In the genomic region with DNA sequence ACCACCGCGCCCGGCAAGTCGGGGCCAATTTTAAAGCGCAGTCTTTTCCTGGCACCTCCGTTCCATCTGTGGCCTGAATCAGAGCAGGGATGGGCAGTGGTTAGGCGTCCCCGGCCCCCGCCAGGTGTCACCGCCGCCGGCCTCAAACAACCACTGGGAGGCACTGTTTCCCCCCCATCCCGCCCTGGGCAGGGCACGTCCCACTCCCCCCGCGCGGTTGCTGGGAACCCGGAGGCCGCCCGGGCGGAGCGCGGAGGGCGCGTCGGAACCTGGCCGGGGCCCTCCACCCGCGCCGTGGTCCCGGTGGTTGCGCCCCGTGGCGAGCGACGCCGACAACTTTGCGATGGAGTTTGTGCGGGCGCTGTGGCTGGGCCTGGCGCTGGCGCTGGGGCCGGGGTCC, we compare ENCODE assay signal across 1 cellular context.
A peak's percentile ranks its signal among the peaks of the same experiment; 100 is the strongest.
TF ChIP-seq lines count a peak whose summit lies in the region.

A gene with protein sequence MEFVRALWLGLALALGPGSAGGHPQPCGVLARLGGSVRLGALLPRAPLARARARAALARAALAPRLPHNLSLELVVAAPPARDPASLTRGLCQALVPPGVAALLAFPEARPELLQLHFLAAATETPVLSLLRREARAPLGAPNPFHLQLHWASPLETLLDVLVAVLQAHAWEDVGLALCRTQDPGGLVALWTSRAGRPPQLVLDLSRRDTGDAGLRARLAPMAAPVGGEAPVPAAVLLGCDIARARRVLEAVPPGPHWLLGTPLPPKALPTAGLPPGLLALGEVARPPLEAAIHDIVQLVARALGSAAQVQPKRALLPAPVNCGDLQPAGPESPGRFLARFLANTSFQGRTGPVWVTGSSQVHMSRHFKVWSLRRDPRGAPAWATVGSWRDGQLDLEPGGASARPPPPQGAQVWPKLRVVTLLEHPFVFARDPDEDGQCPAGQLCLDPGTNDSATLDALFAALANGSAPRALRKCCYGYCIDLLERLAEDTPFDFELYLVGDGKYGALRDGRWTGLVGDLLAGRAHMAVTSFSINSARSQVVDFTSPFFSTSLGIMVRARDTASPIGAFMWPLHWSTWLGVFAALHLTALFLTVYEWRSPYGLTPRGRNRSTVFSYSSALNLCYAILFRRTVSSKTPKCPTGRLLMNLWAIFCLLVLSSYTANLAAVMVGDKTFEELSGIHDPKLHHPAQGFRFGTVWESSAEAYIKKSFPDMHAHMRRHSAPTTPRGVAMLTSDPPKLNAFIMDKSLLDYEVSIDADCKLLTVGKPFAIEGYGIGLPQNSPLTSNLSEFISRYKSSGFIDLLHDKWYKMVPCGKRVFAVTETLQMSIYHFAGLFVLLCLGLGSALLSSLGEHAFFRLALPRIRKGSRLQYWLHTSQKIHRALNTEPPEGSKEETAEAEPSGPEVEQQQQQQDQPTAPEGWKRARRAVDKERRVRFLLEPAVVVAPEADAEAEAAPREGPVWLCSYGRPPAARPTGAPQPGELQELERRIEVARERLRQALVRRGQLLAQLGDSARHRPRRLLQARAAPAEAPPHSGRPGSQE (plus strand): TSS at position 325 of the 400 bp plus-strand sequence. CDS start 19 bp downstream, at position 344.

TF ChIP-seq in K562, 482 proteins besides CTCF, POLR2A, EP300 and RAD21 (continued from another document and continues in another):
- TF ChIP-seq MTA3 (IDR thresholded peaks at IDR 0.05; ENCODE audit: borderline replicate concordance) (0 out of 2 replicates have a peak, but pooled peaks have one; percentile 15), ZKSCAN1 (IDR thresholded peaks at IDR 0.05; ENCODE audit: low read depth, low read length) (no peak), ZBTB34 (CRISPR knock-in tag; IDR thresholded peaks at IDR 0.05) (no peak), ZNF124 (CRISPR knock-in tag; IDR thresholded peaks at IDR 0.05) (no peak), SRSF9 (IDR thresholded peaks at IDR 0.05; ENCODE audit: borderline replicate concordance, low read depth, low read length) (no peak), RBM15 (IDR thresholded peaks at IDR 0.05; ENCODE audit: insufficient read depth, low read length) (no peak), ZNF583 (CRISPR knock-in tag; IDR thresholded peaks at IDR 0.05) (no peak), MCM7 (IDR thresholded peaks at IDR 0.05) (no peak), ZNF239 (CRISPR knock-in tag; IDR thresholded peaks at IDR 0.05) (no peak), WHSC1 (IDR thresholded peaks at IDR 0.05; ENCODE audit: low read length) (no peak), SMC3 (conservative IDR thresholded peaks at IDR 0.05; ENCODE audit: insufficient read depth, low read depth, low read length) (no peak; the same call in 1 of the 2 replicates), HDAC1 (IDR thresholded peaks at IDR 0.05) (no peak), ZNF143 (CRISPR knock-in tag; IDR thresholded peaks at IDR 0.05) (no peak), EZH2 (IDR thresholded peaks at IDR 0.05; ENCODE audit: borderline replicate concordance, low read depth, low read length) (no peak), DNMT1 (IDR thresholded peaks at IDR 0.05) (no peak), KDM1A (IDR thresholded peaks at IDR 0.05) (peak in 1 of 2 experiments; percentile 39; a peak in 1 of 4 replicates), TGIF2 (CRISPR knock-in tag; IDR thresholded peaks at IDR 0.05) (no peak), SMAD2 (IDR thresholded peaks at IDR 0.05; ENCODE audit: low read depth, low read length) (no peak), CBX2 (IDR thresholded peaks at IDR 0.05; ENCODE audit: insufficient read depth, low read length, poor library complexity, severe bottlenecking) (no peak), ZNF174 (CRISPR knock-in tag; IDR thresholded peaks at IDR 0.05) (no peak), EHMT2 (IDR thresholded peaks at IDR 0.05) (no peak), VEZF1 (CRISPR knock-in tag; IDR thresholded peaks at IDR 0.05) (peak; percentile 97), STAT5B (CRISPR knock-in tag; IDR thresholded peaks at IDR 0.05) (no peak), E2F1 (CRISPR knock-in tag; IDR thresholded peaks at IDR 0.05) (no peak), CEBPZ (IDR thresholded peaks at IDR 0.05; ENCODE audit: borderline replicate concordance, low read depth, low read length) (no peak), ZBTB11 (CRISPR knock-in tag; IDR thresholded peaks at IDR 0.05) (no peak), HNRNPUL1 (IDR thresholded peaks at IDR 0.05; ENCODE audit: low read length) (no peak), ZNF347 (CRISPR knock-in tag; IDR thresholded peaks at IDR 0.05; ENCODE audit: low read depth) (no peak), POLR3G (IDR thresholded peaks at IDR 0.05; ENCODE audit: extremely low read depth, insufficient read length, insufficient replicate concordance) (no peak), NCOA1 (IDR thresholded peaks at IDR 0.05; ENCODE audit: low read depth) (no peak), CREB3L1 (IDR thresholded peaks at IDR 0.05; ENCODE audit: borderline replicate concordance, low read depth) (no peak), ILK (tag; IDR thresholded peaks at IDR 0.05; ENCODE audit: borderline replicate concordance, low read depth) (no peak)
- TF ChIP-seq, protein P1, sequence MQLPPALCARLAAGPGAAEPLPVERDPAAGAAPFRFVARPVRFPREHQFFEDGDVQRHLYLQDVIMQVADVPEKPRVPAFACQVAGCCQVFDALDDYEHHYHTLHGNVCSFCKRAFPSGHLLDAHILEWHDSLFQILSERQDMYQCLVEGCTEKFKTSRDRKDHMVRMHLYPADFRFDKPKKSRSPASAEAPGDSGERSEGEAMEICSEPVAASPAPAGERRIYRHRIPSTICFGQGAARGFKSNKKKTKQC (CRISPR knock-in tag; IDR thresholded peaks at IDR 0.05) = peak; percentile 38; the same call in 1 of the 2 replicates
- TF ChIP-seq, protein P2, sequence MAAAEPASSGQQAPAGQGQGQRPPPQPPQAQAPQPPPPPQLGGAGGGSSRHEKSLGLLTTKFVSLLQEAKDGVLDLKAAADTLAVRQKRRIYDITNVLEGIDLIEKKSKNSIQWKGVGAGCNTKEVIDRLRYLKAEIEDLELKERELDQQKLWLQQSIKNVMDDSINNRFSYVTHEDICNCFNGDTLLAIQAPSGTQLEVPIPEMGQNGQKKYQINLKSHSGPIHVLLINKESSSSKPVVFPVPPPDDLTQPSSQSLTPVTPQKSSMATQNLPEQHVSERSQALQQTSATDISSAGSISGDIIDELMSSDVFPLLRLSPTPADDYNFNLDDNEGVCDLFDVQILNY (CRISPR knock-in tag; IDR thresholded peaks at IDR 0.05) = no peak
- TF ChIP-seq, protein P3, sequence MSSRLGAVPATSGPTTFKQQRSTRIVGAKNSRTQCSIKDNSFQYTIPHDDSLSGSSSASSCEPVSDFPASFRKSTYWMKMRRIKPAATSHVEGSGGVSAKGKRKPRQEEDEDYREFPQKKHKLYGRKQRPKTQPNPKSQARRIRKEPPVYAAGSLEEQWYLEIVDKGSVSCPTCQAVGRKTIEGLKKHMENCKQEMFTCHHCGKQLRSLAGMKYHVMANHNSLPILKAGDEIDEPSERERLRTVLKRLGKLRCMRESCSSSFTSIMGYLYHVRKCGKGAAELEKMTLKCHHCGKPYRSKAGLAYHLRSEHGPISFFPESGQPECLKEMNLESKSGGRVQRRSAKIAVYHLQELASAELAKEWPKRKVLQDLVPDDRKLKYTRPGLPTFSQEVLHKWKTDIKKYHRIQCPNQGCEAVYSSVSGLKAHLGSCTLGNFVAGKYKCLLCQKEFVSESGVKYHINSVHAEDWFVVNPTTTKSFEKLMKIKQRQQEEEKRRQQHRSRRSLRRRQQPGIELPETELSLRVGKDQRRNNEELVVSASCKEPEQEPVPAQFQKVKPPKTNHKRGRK (tag; IDR thresholded peaks at IDR 0.05) = no peak
